1 cellular context compared by ENCODE assay signal in the genomic region with DNA sequence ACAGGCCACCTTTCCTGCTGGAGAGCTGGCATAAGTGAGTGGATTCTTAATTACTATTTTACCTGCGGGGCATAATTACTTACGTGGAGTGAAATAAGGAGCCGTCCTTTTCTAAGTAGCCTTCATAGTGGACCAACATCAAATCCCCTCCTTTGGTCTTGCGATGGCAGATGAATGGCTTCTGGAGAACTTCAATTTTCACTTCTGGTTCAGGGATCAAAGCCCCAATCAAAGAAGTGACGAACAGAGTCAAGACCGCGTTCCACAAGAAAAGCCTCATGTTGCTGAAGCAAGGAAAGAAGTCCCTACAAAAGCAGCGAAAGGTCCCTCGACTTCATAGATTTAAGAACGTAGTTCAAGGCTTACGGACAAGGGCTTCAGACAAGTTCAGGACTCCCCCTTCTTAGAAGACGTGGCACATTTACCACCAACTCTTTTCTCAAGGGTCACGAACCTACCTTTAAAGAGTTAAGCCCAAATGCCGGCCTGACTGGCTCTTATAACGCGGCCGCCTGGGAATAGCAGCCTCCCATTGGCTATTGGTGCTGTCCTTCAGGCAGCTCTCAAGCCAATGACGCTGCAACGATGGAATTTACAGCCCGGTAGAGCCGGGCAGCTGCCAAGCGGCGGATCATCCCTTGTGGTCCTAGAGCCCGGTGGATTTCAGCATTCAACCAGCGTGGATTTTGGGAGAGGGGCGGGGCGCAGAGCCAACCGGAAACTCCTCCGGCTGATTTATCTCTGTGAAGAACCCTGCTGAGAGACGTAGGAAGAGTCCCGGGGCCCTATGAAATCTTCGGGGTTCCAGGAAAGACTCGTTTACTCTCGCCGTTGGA.
TF ChIP-seq lines count a peak whose summit lies in the region.

A gene with protein sequence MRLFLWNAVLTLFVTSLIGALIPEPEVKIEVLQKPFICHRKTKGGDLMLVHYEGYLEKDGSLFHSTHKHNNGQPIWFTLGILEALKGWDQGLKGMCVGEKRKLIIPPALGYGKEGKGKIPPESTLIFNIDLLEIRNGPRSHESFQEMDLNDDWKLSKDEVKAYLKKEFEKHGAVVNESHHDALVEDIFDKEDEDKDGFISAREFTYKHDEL (minus strand): TSS at position 474 of the 836 bp plus-strand sequence. CDS start 194 bp downstream, at position 280.

TF ChIP-seq in K562, 482 proteins besides CTCF, POLR2A, EP300 and RAD21 (continued from another document and continues in another):
- TF ChIP-seq, protein P1, sequence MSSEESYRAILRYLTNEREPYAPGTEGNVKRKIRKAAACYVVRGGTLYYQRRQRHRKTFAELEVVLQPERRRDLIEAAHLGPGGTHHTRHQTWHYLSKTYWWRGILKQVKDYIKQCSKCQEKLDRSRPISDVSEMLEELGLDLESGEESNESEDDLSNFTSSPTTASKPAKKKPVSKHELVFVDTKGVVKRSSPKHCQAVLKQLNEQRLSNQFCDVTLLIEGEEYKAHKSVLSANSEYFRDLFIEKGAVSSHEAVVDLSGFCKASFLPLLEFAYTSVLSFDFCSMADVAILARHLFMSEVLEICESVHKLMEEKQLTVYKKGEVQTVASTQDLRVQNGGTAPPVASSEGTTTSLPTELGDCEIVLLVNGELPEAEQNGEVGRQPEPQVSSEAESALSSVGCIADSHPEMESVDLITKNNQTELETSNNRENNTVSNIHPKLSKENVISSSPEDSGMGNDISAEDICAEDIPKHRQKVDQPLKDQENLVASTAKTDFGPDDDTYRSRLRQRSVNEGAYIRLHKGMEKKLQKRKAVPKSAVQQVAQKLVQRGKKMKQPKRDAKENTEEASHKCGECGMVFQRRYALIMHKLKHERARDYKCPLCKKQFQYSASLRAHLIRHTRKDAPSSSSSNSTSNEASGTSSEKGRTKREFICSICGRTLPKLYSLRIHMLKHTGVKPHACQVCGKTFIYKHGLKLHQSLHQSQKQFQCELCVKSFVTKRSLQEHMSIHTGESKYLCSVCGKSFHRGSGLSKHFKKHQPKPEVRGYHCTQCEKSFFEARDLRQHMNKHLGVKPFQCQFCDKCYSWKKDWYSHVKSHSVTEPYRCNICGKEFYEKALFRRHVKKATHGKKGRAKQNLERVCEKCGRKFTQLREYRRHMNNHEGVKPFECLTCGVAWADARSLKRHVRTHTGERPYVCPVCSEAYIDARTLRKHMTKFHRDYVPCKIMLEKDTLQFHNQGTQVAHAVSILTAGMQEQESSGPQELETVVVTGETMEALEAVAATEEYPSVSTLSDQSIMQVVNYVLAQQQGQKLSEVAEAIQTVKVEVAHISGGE (CRISPR knock-in tag; IDR thresholded peaks at IDR 0.05): peak in 1 of 3 experiments; percentile 45; a peak in 1 of 6 replicates
- TF ChIP-seq MAX (CRISPR knock-in tag; IDR thresholded peaks at IDR 0.05) (peak; percentile 24; the same call in 1 of the 2 replicates), GABPB1 (CRISPR knock-in tag; IDR thresholded peaks at IDR 0.05) (peak; percentile 78), SMARCE1 (IDR thresholded peaks at IDR 0.05) (no peak), DNMT1 (IDR thresholded peaks at IDR 0.05) (no peak), NRF1 (conservative IDR thresholded peaks at IDR 0.05 in 1 of 2, IDR thresholded peaks at IDR 0.05 in 1 of 2) (peak; percentile 53 to 67), ZMIZ1 (IDR thresholded peaks at IDR 0.05; ENCODE audit: low read depth in 2 of 2, low read length in 2 of 2) (peak in 1 of 2 experiments; percentile 8; a peak in 1 of 4 replicates), SNIP1 (IDR thresholded peaks at IDR 0.05; ENCODE audit: low read depth) (no peak), KDM4B (IDR thresholded peaks at IDR 0.05; ENCODE audit: borderline replicate concordance in 2 of 2, low read depth in 1 of 2) (0 out of 4 replicates have a peak, but pooled peaks of 1 of the 2 experiments have one; percentile 73), ASH1L (IDR thresholded peaks at IDR 0.05; ENCODE audit: borderline replicate concordance, low read depth, partially characterized antibody) (peak; percentile 93), TSC22D4 (tag; IDR thresholded peaks at IDR 0.05) (no peak), POLR2B (IDR thresholded peaks at IDR 0.05; ENCODE audit: low read depth, partially characterized antibody) (peak; percentile 59), MCM7 (IDR thresholded peaks at IDR 0.05) (no peak), PHF8 (IDR thresholded peaks at IDR 0.05; ENCODE audit: borderline replicate concordance, low read length) (peak; percentile 70; the same call in 1 of the 2 replicates), RFX1 (IDR thresholded peaks at IDR 0.05) (peak; percentile 36; the same call in 1 of the 2 replicates), GABPA (tag; conservative IDR thresholded peaks at IDR 0.05; ENCODE audit: low read depth) (peak; percentile 90), VEZF1 (CRISPR knock-in tag; IDR thresholded peaks at IDR 0.05) (peak; percentile 78), ZNF311 (CRISPR knock-in tag; IDR thresholded peaks at IDR 0.05) (no peak), ZBTB7A (IDR thresholded peaks at IDR 0.05; ENCODE audit: borderline replicate concordance, control insufficient read depth, low read depth, low read length) (peak; percentile 49; the same call in 1 of the 2 replicates), DACH1 (IDR thresholded peaks at IDR 0.05; ENCODE audit: partially characterized antibody) (peak; percentile 55), FOS (IDR thresholded peaks at IDR 0.05; ENCODE audit: extremely low read depth, insufficient read length) (peak; percentile 96), CBX1 (IDR thresholded peaks at IDR 0.05; ENCODE audit: low read depth) (peak; percentile 70; the same call in 1 of the 2 replicates), HMGN3 (IDR thresholded peaks at IDR 0.05; ENCODE audit: borderline replicate concordance, extremely low read depth, insufficient read length, low read depth, low read length) (peak; percentile 29), KLF13 (tag; IDR thresholded peaks at IDR 0.05; ENCODE audit: borderline replicate concordance, low read depth) (peak; percentile 65; the same call in 1 of the 2 replicates), PKNOX1 (IDR thresholded peaks at IDR 0.05) (peak; percentile 100), BHLHE40 (IDR thresholded peaks at IDR 0.05; ENCODE audit: low read length) (peak; percentile 55), CEBPG (CRISPR knock-in tag; IDR thresholded peaks at IDR 0.05) (no peak), CEBPG (tag; conservative IDR thresholded peaks at IDR 0.05 in 1 of 2, IDR thresholded peaks at IDR 0.05 in 1 of 2) (0 out of 4 replicates have a peak, but pooled peaks of 1 of the 2 experiments have one; percentile 46), XRCC5 (IDR thresholded peaks at IDR 0.05; ENCODE audit: low read depth, low read length) (peak; percentile 85), SP2 (IDR thresholded peaks at IDR 0.05; ENCODE audit: extremely low read depth, low read depth, low read length, poor library complexity, severe bottlenecking) (peak; percentile 85), RBM25 (IDR thresholded peaks at IDR 0.05; ENCODE audit: low read depth, low read length, severe bottlenecking) (peak; percentile 91), ATF2 (CRISPR knock-in tag; IDR thresholded peaks at IDR 0.05) (no peak), CBFA2T3 (IDR thresholded peaks at IDR 0.05) (peak; percentile 54), CBX3 (IDR thresholded peaks at IDR 0.05; ENCODE audit: borderline replicate concordance in 1 of 2, low read length in 2 of 2) (peak in 1 of 2 experiments; percentile 75; a peak in 1 of 3 replicates), KAT7 (CRISPR knock-in tag; IDR thresholded peaks at IDR 0.05; ENCODE audit: borderline replicate concordance) (peak; percentile 68; the same call in 1 of the 2 replicates), USF1 (CRISPR knock-in tag; IDR thresholded peaks at IDR 0.05) (no peak), MED1 (CRISPR knock-in tag; IDR thresholded peaks at IDR 0.05; ENCODE audit: borderline replicate concordance) (no peak), TAF1 (IDR thresholded peaks at IDR 0.05; ENCODE audit: control insufficient read depth, extremely low read depth, insufficient read depth, low read length, severe bottlenecking) (peak; percentile 68), RAD51 (IDR thresholded peaks at IDR 0.05; ENCODE audit: borderline replicate concordance, low read depth) (peak; percentile 20; the same call in 1 of the 2 replicates), FOXM1 (IDR thresholded peaks at IDR 0.05; ENCODE audit: low read depth) (peak; percentile 99), FOXM1 (CRISPR knock-in tag; IDR thresholded peaks at IDR 0.05; ENCODE audit: low read depth) (no peak)
- TF ChIP-seq, protein P2, sequence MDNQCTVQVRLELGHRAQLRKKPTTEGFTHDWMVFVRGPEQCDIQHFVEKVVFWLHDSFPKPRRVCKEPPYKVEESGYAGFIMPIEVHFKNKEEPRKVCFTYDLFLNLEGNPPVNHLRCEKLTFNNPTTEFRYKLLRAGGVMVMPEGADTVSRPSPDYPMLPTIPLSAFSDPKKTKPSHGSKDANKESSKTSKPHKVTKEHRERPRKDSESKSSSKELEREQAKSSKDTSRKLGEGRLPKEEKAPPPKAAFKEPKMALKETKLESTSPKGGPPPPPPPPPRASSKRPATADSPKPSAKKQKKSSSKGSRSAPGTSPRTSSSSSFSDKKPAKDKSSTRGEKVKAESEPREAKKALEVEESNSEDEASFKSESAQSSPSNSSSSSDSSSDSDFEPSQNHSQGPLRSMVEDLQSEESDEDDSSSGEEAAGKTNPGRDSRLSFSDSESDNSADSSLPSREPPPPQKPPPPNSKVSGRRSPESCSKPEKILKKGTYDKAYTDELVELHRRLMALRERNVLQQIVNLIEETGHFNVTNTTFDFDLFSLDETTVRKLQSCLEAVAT (IDR thresholded peaks at IDR 0.05): peak; percentile 43 to 87; a peak in 2 of 4 replicates
- TF ChIP-seq, protein P3, sequence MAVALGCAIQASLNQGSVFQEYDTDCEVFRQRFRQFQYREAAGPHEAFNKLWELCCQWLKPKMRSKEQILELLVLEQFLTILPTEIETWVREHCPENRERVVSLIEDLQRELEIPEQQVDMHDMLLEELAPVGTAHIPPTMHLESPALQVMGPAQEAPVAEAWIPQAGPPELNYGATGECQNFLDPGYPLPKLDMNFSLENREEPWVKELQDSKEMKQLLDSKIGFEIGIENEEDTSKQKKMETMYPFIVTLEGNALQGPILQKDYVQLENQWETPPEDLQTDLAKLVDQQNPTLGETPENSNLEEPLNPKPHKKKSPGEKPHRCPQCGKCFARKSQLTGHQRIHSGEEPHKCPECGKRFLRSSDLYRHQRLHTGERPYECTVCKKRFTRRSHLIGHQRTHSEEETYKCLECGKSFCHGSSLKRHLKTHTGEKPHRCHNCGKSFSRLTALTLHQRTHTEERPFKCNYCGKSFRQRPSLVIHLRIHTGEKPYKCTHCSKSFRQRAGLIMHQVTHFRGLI (CRISPR knock-in tag; IDR thresholded peaks at IDR 0.05): no peak
